ENCODE assay signal across 1 cellular context in the genomic region with DNA sequence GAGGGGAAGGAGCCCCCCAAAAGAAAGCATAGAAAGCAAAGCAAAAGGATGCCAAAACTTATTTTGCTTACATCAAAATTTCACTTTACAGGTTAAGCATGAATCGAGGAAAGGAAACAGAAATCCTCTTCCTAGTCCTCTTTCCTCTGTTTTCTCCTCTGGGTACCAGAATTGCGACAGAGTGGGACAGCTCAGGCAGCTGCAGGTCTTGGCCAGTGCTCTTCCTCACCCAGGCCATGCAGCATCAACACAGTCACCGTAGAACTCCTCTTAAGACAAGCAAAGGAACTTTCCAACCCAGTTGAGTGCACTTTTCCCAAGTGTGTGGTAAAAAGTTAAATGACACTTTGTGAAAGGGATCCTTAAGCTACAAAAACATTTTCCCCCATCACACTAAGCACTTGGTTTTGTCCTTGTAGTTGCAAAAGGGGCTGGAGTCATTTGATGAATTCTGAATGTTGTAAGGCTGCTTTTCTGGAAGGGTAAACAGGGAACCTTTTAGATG.
TF ChIP-seq lines count a peak whose summit lies in the region.

No MANE protein-coding gene starts in this region.

TF ChIP-seq in GM23338, 12 proteins besides CTCF, POLR2A, EP300 and RAD21:
- TF ChIP-seq, protein P1, sequence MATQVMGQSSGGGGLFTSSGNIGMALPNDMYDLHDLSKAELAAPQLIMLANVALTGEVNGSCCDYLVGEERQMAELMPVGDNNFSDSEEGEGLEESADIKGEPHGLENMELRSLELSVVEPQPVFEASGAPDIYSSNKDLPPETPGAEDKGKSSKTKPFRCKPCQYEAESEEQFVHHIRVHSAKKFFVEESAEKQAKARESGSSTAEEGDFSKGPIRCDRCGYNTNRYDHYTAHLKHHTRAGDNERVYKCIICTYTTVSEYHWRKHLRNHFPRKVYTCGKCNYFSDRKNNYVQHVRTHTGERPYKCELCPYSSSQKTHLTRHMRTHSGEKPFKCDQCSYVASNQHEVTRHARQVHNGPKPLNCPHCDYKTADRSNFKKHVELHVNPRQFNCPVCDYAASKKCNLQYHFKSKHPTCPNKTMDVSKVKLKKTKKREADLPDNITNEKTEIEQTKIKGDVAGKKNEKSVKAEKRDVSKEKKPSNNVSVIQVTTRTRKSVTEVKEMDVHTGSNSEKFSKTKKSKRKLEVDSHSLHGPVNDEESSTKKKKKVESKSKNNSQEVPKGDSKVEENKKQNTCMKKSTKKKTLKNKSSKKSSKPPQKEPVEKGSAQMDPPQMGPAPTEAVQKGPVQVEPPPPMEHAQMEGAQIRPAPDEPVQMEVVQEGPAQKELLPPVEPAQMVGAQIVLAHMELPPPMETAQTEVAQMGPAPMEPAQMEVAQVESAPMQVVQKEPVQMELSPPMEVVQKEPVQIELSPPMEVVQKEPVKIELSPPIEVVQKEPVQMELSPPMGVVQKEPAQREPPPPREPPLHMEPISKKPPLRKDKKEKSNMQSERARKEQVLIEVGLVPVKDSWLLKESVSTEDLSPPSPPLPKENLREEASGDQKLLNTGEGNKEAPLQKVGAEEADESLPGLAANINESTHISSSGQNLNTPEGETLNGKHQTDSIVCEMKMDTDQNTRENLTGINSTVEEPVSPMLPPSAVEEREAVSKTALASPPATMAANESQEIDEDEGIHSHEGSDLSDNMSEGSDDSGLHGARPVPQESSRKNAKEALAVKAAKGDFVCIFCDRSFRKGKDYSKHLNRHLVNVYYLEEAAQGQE (IDR thresholded peaks at IDR 0.05; ENCODE audit: unreplicated experiment) = no peak
- TF ChIP-seq STAT1 (IDR thresholded peaks at IDR 0.05; ENCODE audit: unreplicated experiment) (no peak), EZH2phosphoT487 (IDR thresholded peaks at IDR 0.05; ENCODE audit: unreplicated experiment) (no peak), ZNF331 (CRISPR knock-in tag; IDR thresholded peaks at IDR 0.05; ENCODE audit: low read depth) (no peak), CREB1 (CRISPR knock-in tag; IDR thresholded peaks at IDR 0.05; ENCODE audit: low read depth) (no peak), JUNB (IDR thresholded peaks at IDR 0.05; ENCODE audit: unreplicated experiment) (no peak), POLR2AphosphoS5 (IDR thresholded peaks at IDR 0.05; ENCODE audit: low read depth) (no peak)
